Comparison of ENCODE assay signal across 16 cellular contexts in the genomic region with DNA sequence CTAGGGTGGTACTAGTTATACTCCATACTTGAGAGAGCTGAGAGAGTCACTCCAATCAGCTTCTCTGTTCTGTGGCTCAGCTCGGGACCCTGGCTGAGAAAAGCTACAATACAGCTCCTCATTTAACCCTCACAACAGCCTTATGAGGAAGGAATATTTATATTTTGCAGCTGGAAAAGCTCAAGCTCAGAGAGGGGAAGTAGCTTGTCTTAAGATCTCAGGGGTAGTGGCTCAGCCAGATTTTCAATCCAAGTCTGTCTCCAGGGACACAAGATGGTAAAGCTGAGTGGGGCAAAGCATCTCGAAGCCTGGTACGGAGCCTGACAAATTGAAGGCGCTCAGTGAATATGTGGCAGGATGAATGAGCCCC. TPM values are rescaled to one million over a fixed set of nuclear protein-coding genes. Genes with fewer than 3 reads are reported as not detected.
DNase-seq lines count a peak whose midpoint lies in the region; ATAC-seq, FAIRE-seq and TF ChIP-seq lines count a peak whose summit lies in the region.
"Had no signal": no experiment of that assay in that cellular context is flagged by ENCODE, and none has a peak within 500 bp of the region (broad histone marks: within the 10 kb centered on the region; RNA-seq: fewer than 3 reads in every experiment).

No MANE protein-coding gene starts in this region.

- no peak overlapping the region for H3K4me3 Mint-ChIP-seq in activated CD4-positive, alpha-beta T cell treated with anti-CD3 and anti-CD28 coated beads, Interleukin-2, amount 10 ng/mL, durations not matched to agents 7 days and 5 days
- peak overlapping the region; percentile 43 for H3K4me3 Mint-ChIP-seq in central memory CD8-positive, alpha-beta T cell

- no peaks in the 10 kb centered on the region for H3K27me3 Mint-ChIP-seq in activated CD4-positive, alpha-beta T cell treated with anti-CD3 and anti-CD28 coated beads, Interleukin-2, amount 10 ng/mL, durations not matched to agents 7 days and 5 days
- H3K27me3 Mint-ChIP-seq in central memory CD8-positive, alpha-beta T cell: no peaks in the 10 kb centered on the region

- H3K4me1 Mint-ChIP-seq in activated CD4-positive, alpha-beta T cell treated with anti-CD3 and anti-CD28 coated beads, Interleukin-2, amount 10 ng/mL, durations not matched to agents 7 days and 5 days: peaks cover 39% of the 10 kb centered on the region
- H3K4me1 Mint-ChIP-seq in central memory CD8-positive, alpha-beta T cell: peaks cover 36% of the 10 kb centered on the region

- H3K27me3 ChIP-seq in PC-9 (ENCODE audit: insufficient read depth, low read depth) (no peaks in the 10 kb centered on the region), small intestine (ENCODE audit: control insufficient read depth in 2 of 2, insufficient read depth in 2 of 2, low read length in 2 of 2) (no peaks in the 10 kb centered on the region), testis (no peaks in the 10 kb centered on the region)
- H3K27me3 ChIP-seq: adrenal gland, ovary had no signal

- H4K20me1 ChIP-seq in PC-9 (ENCODE audit: insufficient read depth): peaks cover 25% of the 10 kb centered on the region; the same call in 1 of the 2 replicates

- BruUV-seq in PC-9 (replicated peaks; lab: Mats Ljungman, UMichigan): no TSS peak

- H3K4me1 ChIP-seq in PC-9 (replicated peaks; ENCODE audit: insufficient read depth): peaks cover 21% of the 10 kb centered on the region
- peaks cover 13 to 14% of the 10 kb centered on the region in 2 donors for H3K4me1 ChIP-seq in small intestine (ENCODE audit: control insufficient read depth in 2 of 2, insufficient read depth in 1 of 2, low read depth in 1 of 2, low read length in 1 of 2)
- peaks cover 3% of the 10 kb centered on the region for H3K4me1 ChIP-seq in testis

- no peak for TF ChIP-seq POLR2A in testis (IDR thresholded peaks at IDR 0.05)

- TF ChIP-seq CTCF in PC-9 (conservative IDR thresholded peaks at IDR 0.05) (no peak), testis (IDR thresholded peaks at IDR 0.05) (no peak)

- no peak overlapping the region for H3K4me3 ChIP-seq in PC-9
- no peak overlapping the region for H3K4me3 ChIP-seq in small intestine (ENCODE audit: low read depth in 1 of 2, low read length in 2 of 2)
- no peak overlapping the region for H3K4me3 ChIP-seq in testis
- H3K4me3 ChIP-seq: A549, adrenal gland, coronary artery, lower lobe of right lung, ovary had no signal

- H3K27ac Mint-ChIP-seq in activated CD4-positive, alpha-beta T cell treated with anti-CD3 and anti-CD28 coated beads, Interleukin-2, amount 10 ng/mL, durations not matched to agents 7 days and 5 days: peak overlapping the region; percentile 60
- peak overlapping the region; percentile 72 for H3K27ac Mint-ChIP-seq in central memory CD8-positive, alpha-beta T cell (ENCODE audit: low read depth)

- peaks cover 18% of the 10 kb centered on the region; the same call in 1 of the 2 replicates for H3F3A ChIP-seq in PC-9 (ENCODE audit: insufficient read depth, low read depth)

- H3K36me3 ChIP-seq in PC-9 (ENCODE audit: low read depth) (0 out of 2 replicates have a peak, but pooled peaks cover under 1% of the 10 kb centered on the region), small intestine (ENCODE audit: control insufficient read depth in 2 of 2, insufficient read depth in 2 of 2, low read length in 2 of 2) (peaks cover 5% of the 10 kb centered on the region in 2 donors), testis (ENCODE audit: low read depth, missing control alignments) (no peaks in the 10 kb centered on the region)
- H3K36me3 ChIP-seq: ovary had no signal

- no peak overlapping the region for H2AFZ ChIP-seq in PC-9

- peak overlapping the region; percentile 49 for H3K27ac ChIP-seq in PC-9
- H3K27ac ChIP-seq in small intestine (ENCODE audit: low read depth in 1 of 2, low read length in 1 of 2): peak overlapping the region; percentile 4 to 16
- H3K27ac ChIP-seq in testis: no peak overlapping the region
- H3K27ac ChIP-seq: A549, coronary artery, ovary had no signal

- FAIRE-seq in small intestine (lab: Jason Lieb, UNC): no peak
- FAIRE-seq: A549 had no signal

- POLR2A ChIA-PET in activated CD4-positive, alpha-beta T cell treated with anti-CD3 and anti-CD28 coated beads, Interleukin-2, amount 10 ng/mL, durations not matched to agents 7 days and 5 days (lab: Charles Lee): interaction anchor here (0.9 to 1.6 kb wide), 2 partner anchors 11 to 44 kb away, joined by 5 read pairs; no protein-coding TSS in a partner anchor
- POLR2A ChIA-PET in PC-9 (lab: Charles Lee; ENCODE audit: unreplicated experiment): no interaction called here

- intact Hi-C loops in PC-9 (cut with micrococcal nuclease; ENCODE audit: unreplicated experiment): loop anchor here (5.0 kb wide), 1 partner anchor 39 kb away; no protein-coding TSS in a partner anchor
- intact Hi-C loops in testis (cut with DNase I; ENCODE audit: low total_unique reads): no loop called here

- WGBS in small intestine, 3 donors: 68 to 87% (median 82%) methylated on average over 4 of the region's 4 CpGs
- WGBS in testis, 2 donors: 81 to 83% methylated on average over 4 of the region's 4 CpGs

- H3K9me3 Mint-ChIP-seq in activated CD4-positive, alpha-beta T cell treated with anti-CD3 and anti-CD28 coated beads, Interleukin-2, amount 10 ng/mL, durations not matched to agents 7 days and 5 days: no peaks in the 10 kb centered on the region
- no peaks in the 10 kb centered on the region for H3K9me3 Mint-ChIP-seq in central memory CD8-positive, alpha-beta T cell

- no peaks in the 10 kb centered on the region for H3K9me2 ChIP-seq in PC-9 (ENCODE audit: insufficient read depth)

- H3K9me3 ChIP-seq in PC-9 (ENCODE audit: insufficient read depth, low read depth) (no peaks in the 10 kb centered on the region), small intestine (ENCODE audit: control insufficient read depth, low read depth) (no peaks in the 10 kb centered on the region), testis (no peaks in the 10 kb centered on the region)
- H3K9me3 ChIP-seq: A549, adrenal gland, lower lobe of right lung, ovary had no signal

- H3K36me3 Mint-ChIP-seq in activated CD4-positive, alpha-beta T cell treated with anti-CD3 and anti-CD28 coated beads, Interleukin-2, amount 10 ng/mL, durations not matched to agents 7 days and 5 days (ENCODE audit: low read depth): peaks cover 7% of the 10 kb centered on the region
- H3K36me3 Mint-ChIP-seq in central memory CD8-positive, alpha-beta T cell (ENCODE audit: insufficient read depth): peaks cover 23% of the 10 kb centered on the region

- H3K79me2 ChIP-seq in PC-9 (ENCODE audit: low read depth): peaks cover 20% of the 10 kb centered on the region

- CTCF ChIA-PET in activated CD4-positive, alpha-beta T cell treated with anti-CD3 and anti-CD28 coated beads, Interleukin-2, amount 10 ng/mL, durations not matched to agents 7 days and 5 days (lab: Charles Lee): interaction anchor here (0.7 to 1.6 kb wide), 12 partner anchors 9 to 83 kb away, joined by 3 to 8 read pairs (median 4); a partner anchor contains a TSS
- CTCF ChIA-PET in PC-9 (lab: Charles Lee): interaction anchor here (0.6 kb wide), 1 partner anchor 67 kb away, joined by 3 read pairs; no protein-coding TSS in a partner anchor

- no peak overlapping the region; the same call in 1 of the 2 replicates for H3K4me2 ChIP-seq in PC-9
- H3K4me2 ChIP-seq: A549 had no signal

- no peak for ATAC-seq in central memory CD8-positive, alpha-beta T cell (replicated peaks; ENCODE audit: extremely low read depth, poor library complexity, severe bottlenecking)
- no peak for ATAC-seq in HG03354 (IDR thresholded peaks at IDR 0.05; ENCODE audit: poor library complexity, severe bottlenecking, unreplicated experiment)
- ATAC-seq: A549, lower lobe of right lung had no signal

- no peak for DNase-seq in activated CD4-positive, alpha-beta T cell treated with anti-CD3 and anti-CD28 coated beads, Interleukin-2, amount 10 ng/mL, durations not matched to agents 7 days and 5 days
- DNase-seq in activated CD4-positive, alpha-beta T cell treated with anti-CD3 and anti-CD28 coated beads for 48 hours: no peak
- DNase-seq in PC-9 (no peak), small intestine (no peak), testis (no peak), NCI-H128 (lab: John Stamatoyannopoulos, UW; ENCODE audit: unreplicated experiment) (no peak)
- no peak for DNase-seq in central memory CD8-positive, alpha-beta T cell (ENCODE audit: low spot score in 2 of 2)
- DNase-seq: activated CD4-positive, alpha-beta T cell treated with anti-CD3 and anti-CD28 coated beads, Interleukin-2, amount 50 U/mL, for 48 hours; adrenal gland; lower lobe of right lung; NCI-H226; ovary; stimulated activated CD4-positive, alpha-beta T cell treated with anti-CD3 and anti-CD28 coated beads, Interleukin-12 subunit alpha, Interleukin-12 subunit beta, amount 100 ng/mL, for 4 hours had no signal

RNA-seq across cellular contexts. Expression of a gene that starts 14.8 kb away (rescaled TPM):
- 100 to 1,000 TPM; 126 to 128 TPM for total RNA-seq in activated CD4-positive, alpha-beta T cell treated with anti-CD3 and anti-CD28 coated beads, Interleukin-2, amount 10 ng/mL, durations not matched to agents 7 days and 5 days
- total RNA-seq in PC-9 (2021) (84.6 and 87.4 TPM in 2 replicates), testis (100 to 1,000 TPM in 1 of 2 donors, 10 to 100 TPM in 1; 94.8 to 103 TPM)
- polyA plus RNA-seq in small intestine (10 to 100 TPM; 52.3 to 92.3 (median 59.2) TPM), testis (ENCODE audit: insufficient read depth, low read depth, low replicate concordance) (130 TPM)

RNA-seq across cellular contexts. Expression of a gene that starts 15.4 kb away (rescaled TPM):
- total RNA-seq in activated CD4-positive, alpha-beta T cell treated with anti-CD3 and anti-CD28 coated beads, Interleukin-2, amount 10 ng/mL, durations not matched to agents 7 days and 5 days: 10 to 100 TPM; 56.6 to 66.4 TPM
- total RNA-seq in PC-9 (2021): 30.2 and 46.6 TPM in 2 replicates
- polyA plus RNA-seq in small intestine: 100 to 1,000 TPM in 1 of 3 donors, 10 to 100 TPM in 2; 38.2 to 111 (median 71.1) TPM
- total RNA-seq in testis: 10 to 100 TPM; 68.2 to 78.5 TPM
- 27.0 TPM for polyA plus RNA-seq in testis (ENCODE audit: insufficient read depth, low read depth, low replicate concordance)

RNA-seq across cellular contexts. Expression of a gene that starts 31.5 kb away (rescaled TPM):
- 10 to 100 TPM; 58.1 to 64.1 TPM for total RNA-seq in activated CD4-positive, alpha-beta T cell treated with anti-CD3 and anti-CD28 coated beads, Interleukin-2, amount 10 ng/mL, durations not matched to agents 7 days and 5 days
- total RNA-seq in PC-9 (2021): 22.5 and 23.0 TPM in 2 replicates
- 10 to 100 TPM; 41.1 to 88.3 (median 60.5) TPM for polyA plus RNA-seq in small intestine
- 10 to 100 TPM; 65.4 to 78.1 TPM for total RNA-seq in testis
- 92.6 TPM for polyA plus RNA-seq in testis (ENCODE audit: insufficient read depth, low read depth, low replicate concordance)

RNA-seq across cellular contexts. Expression of a gene that starts 31.9 kb away (rescaled TPM):
- under 1 TPM; 0.12 to 0.19 TPM for total RNA-seq in activated CD4-positive, alpha-beta T cell treated with anti-CD3 and anti-CD28 coated beads, Interleukin-2, amount 10 ng/mL, durations not matched to agents 7 days and 5 days
- total RNA-seq in PC-9 (2021) (not detected in 2 replicates), testis (1 to 10 TPM; 3.7 to 5.7 TPM)
- polyA plus RNA-seq in small intestine (1 to 10 TPM in 1 of 3 donors, not detected in 2; 1.1 TPM), testis (ENCODE audit: insufficient read depth, low read depth, low replicate concordance) (3.6 TPM)
- total RNA-seq: lower lobe of right lung, ovary had no signal
- polyA plus RNA-seq: A549, ovary had no signal

RNA-seq across cellular contexts. Expression of a gene that starts 45.7 kb away (rescaled TPM):
- under 1 TPM; 0.87 to 0.92 TPM for total RNA-seq in activated CD4-positive, alpha-beta T cell treated with anti-CD3 and anti-CD28 coated beads, Interleukin-2, amount 10 ng/mL, durations not matched to agents 7 days and 5 days
- total RNA-seq in PC-9 (2021) (not detected in 2 replicates), testis (1 to 10 TPM; 4.3 to 4.6 TPM)
- polyA plus RNA-seq in small intestine (under 1 TPM in 1 of 3 donors, not detected in 2; 0.46 TPM), testis (ENCODE audit: insufficient read depth, low read depth, low replicate concordance) (2.2 TPM)
- total RNA-seq: lower lobe of right lung, ovary had no signal
- polyA plus RNA-seq: A549, ovary had no signal

Comparison
In these comparisons a context has a peak if more than half of its experiments do, and no peak if none do; other contexts are left out.
1. H3K27ac ChIP-seq: peak in PC-9 (single experiment) and small intestine (2 of 2); none in testis (0 of 2).